9 cellular contexts compared by ENCODE assay signal in the genomic region with DNA sequence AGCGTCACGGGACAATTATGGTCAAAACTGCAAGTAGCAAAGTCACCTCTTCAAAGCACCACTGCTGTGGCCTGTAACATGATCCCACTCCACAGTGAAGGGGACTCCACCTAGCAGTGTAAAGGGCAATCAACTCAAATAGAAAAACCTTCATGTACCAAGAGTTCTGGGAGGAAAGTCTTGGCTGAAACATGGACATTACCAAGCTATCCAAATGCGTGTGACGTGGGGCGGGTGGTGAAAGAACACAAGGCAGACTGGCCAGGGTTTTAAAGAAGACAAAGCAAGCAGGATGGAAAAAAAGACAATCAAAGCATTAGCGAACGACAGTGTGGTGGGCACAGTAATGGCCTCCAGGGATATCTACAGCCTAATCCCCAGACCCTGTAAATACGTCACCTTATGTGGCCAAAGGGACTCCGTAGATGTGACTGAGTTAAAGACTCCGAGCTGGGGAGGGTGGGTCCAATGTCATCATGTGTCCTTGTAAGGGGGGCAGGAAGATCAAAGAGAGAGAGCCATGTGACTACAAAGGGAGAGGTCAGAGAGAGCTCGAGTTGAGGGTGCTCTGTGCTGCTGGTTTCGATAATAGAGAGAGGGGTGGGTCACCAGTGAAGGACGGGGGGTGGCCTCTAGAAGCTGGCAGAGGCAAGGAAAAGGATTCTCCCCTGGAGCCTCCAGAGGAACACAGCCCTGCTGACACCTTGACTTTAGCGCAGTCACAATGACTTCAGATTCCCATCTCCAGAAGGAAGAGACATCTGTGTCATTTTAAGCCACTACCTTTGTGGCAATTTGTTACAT. TPM values are rescaled to one million over a fixed set of nuclear protein-coding genes. Genes with fewer than 3 reads are reported as not detected.
A peak's percentile ranks its signal among the peaks of the same experiment; 100 is the strongest.
DNase-seq lines count a peak whose midpoint lies in the region; FAIRE-seq lines count a peak whose summit lies in the region.
"Had no signal": no experiment of that assay in that cellular context is flagged by ENCODE, and none has a peak within 500 bp of the region (broad histone marks: within the 10 kb centered on the region; RNA-seq: fewer than 3 reads in every experiment).

No MANE protein-coding gene starts in this region.

- H3K27ac Mint-ChIP-seq in activated T-cell treated with anti-CD3 and anti-CD28 coated beads, Interleukin-2, amount 50 U/mL, for 24 hours, result peak overlapping the region; percentile 72
- H3K27ac Mint-ChIP-seq in activated CD4-positive, alpha-beta memory T cell treated with anti-CD3 and anti-CD28 coated beads for 36 hours, result peak overlapping the region; percentile 3

- H3K4me1 Mint-ChIP-seq in activated T-cell treated with anti-CD3 and anti-CD28 coated beads, Interleukin-2, amount 50 U/mL, for 24 hours (ENCODE audit: low read depth), result peaks cover 57% of the 10 kb centered on the region
- H3K4me1 Mint-ChIP-seq in activated CD4-positive, alpha-beta memory T cell treated with anti-CD3 and anti-CD28 coated beads for 36 hours (ENCODE audit: low read depth), result peaks cover 41% of the 10 kb centered on the region

- H3K4me3 Mint-ChIP-seq in activated T-cell treated with anti-CD3 and anti-CD28 coated beads, Interleukin-2, amount 50 U/mL, for 24 hours, result peak overlapping the region; percentile 2
- H3K4me3 Mint-ChIP-seq in activated CD4-positive, alpha-beta memory T cell treated with anti-CD3 and anti-CD28 coated beads for 36 hours, result peak overlapping the region; percentile 7

- H3K27me3 Mint-ChIP-seq in activated T-cell treated with anti-CD3 and anti-CD28 coated beads, Interleukin-2, amount 50 U/mL, for 24 hours, result no peaks in the 10 kb centered on the region
- no peaks in the 10 kb centered on the region for H3K27me3 Mint-ChIP-seq in activated CD4-positive, alpha-beta memory T cell treated with anti-CD3 and anti-CD28 coated beads for 36 hours

- peaks cover under 1% of the 10 kb centered on the region for H3K36me3 Mint-ChIP-seq in activated T-cell treated with anti-CD3 and anti-CD28 coated beads, Interleukin-2, amount 50 U/mL, for 24 hours (ENCODE audit: low read depth)
- H3K36me3 Mint-ChIP-seq in activated CD4-positive, alpha-beta memory T cell treated with anti-CD3 and anti-CD28 coated beads for 36 hours, result no peaks in the 10 kb centered on the region

- POLR2A ChIA-PET in activated CD4-positive, alpha-beta memory T cell treated with anti-CD3 and anti-CD28 coated beads for 36 hours (lab: Charles Lee), result interaction anchor here (0.9 to 1.0 kb wide), 2 partner anchors 12 to 28 kb away, joined by 3 read pairs; no protein-coding TSS in a partner anchor

- intact Hi-C loops in activated CD4-positive, alpha-beta memory T cell treated with anti-CD3 and anti-CD28 coated beads for 36 hours (cut with micrococcal nuclease), result loop anchor here (5.0 kb wide), 1 partner anchor 42 kb away; no protein-coding TSS in a partner anchor

- no peak for FAIRE-seq in HTR-8/SVneo (lab: Jason Lieb, UNC)

- no peak for DNase-seq in activated T-cell treated with anti-CD3 and anti-CD28 coated beads, Interleukin-2, amount 50 U/mL, for 24 hours
- DNase-seq in activated T-cell treated with anti-CD3 and anti-CD28 coated beads, Interleukin-2, amount 50 U/mL, for 1 hour, result no peak
- DNase-seq in HuH-7.5 (ENCODE audit: low spot score) (peak; percentile 64), medulla oblongata (ENCODE audit: extremely low spot score) (peak; percentile 15), HPDE6-E6E7 (ENCODE audit: extremely low spot score) (no peak), HK-2 (ENCODE audit: unreplicated experiment) (no peak), HTR-8/SVneo (ENCODE audit: insufficient read length, low spot score) (no peak)
- peak; percentile 63 for DNase-seq in activated CD4-positive, alpha-beta memory T cell treated with anti-CD3 and anti-CD28 coated beads for 36 hours

- H3K9me3 Mint-ChIP-seq in activated T-cell treated with anti-CD3 and anti-CD28 coated beads, Interleukin-2, amount 50 U/mL, for 24 hours, result no peaks in the 10 kb centered on the region
- no peaks in the 10 kb centered on the region for H3K9me3 Mint-ChIP-seq in activated CD4-positive, alpha-beta memory T cell treated with anti-CD3 and anti-CD28 coated beads for 36 hours

- CTCF ChIA-PET in activated CD4-positive, alpha-beta memory T cell treated with anti-CD3 and anti-CD28 coated beads for 36 hours (lab: Charles Lee), result interaction anchor here (1.0 to 2.1 kb wide), 5 partner anchors 38 to 54 kb away, joined by 3 to 5 read pairs (median 3); partner anchors contain the start of gene TAF1C

RNA-seq across cellular contexts. Expression of gene HSDL1, which starts 6.0 kb away (rescaled TPM):
- total RNA-seq in activated CD4-positive, alpha-beta memory T cell treated with anti-CD3 and anti-CD28 coated beads for 36 hours, result 10 to 100 TPM; 13.1 to 13.8 TPM

RNA-seq across cellular contexts. Expression of gene DNAAF1, which starts 6.1 kb away (rescaled TPM):
- not detected for total RNA-seq in activated CD4-positive, alpha-beta memory T cell treated with anti-CD3 and anti-CD28 coated beads for 36 hours
- total RNA-seq: T-helper 2 cell treated with Interferon-gamma antibody and Interleukin-4, amounts not matched to agents 100 ng/mL and 5 ng/mL, for 36 hours had no signal

RNA-seq across cellular contexts. Expression of gene MBTPS1, which starts 22.3 kb away (rescaled TPM):
- 10 to 100 TPM; 37.5 to 37.6 TPM for total RNA-seq in activated CD4-positive, alpha-beta memory T cell treated with anti-CD3 and anti-CD28 coated beads for 36 hours

RNA-seq across cellular contexts. Expression of gene TAF1C, which starts 47.8 kb away (rescaled TPM):
- total RNA-seq in activated CD4-positive, alpha-beta memory T cell treated with anti-CD3 and anti-CD28 coated beads for 36 hours, result 10 to 100 TPM; 44.7 to 48.1 TPM

RNA-seq across cellular contexts. Expression of gene ADAD2, which starts 51.9 kb away (rescaled TPM):
- total RNA-seq in activated CD4-positive, alpha-beta memory T cell treated with anti-CD3 and anti-CD28 coated beads for 36 hours, result under 1 TPM in 1 of 2 experiments, not detected in 1; 0.19 TPM
- total RNA-seq: T-helper 2 cell treated with Interferon-gamma antibody and Interleukin-4, amounts not matched to agents 100 ng/mL and 5 ng/mL, for 36 hours had no signal

Comparison
In these comparisons a context has a peak if more than half of its experiments do, and no peak if none do; other contexts are left out.
1. DNase-seq: peak in HuH-7.5 (single experiment), activated CD4-positive, alpha-beta memory T cell treated with anti-CD3 and anti-CD28 coated beads for 36 hours (single experiment) and medulla oblongata (single experiment); none in activated T-cell treated with anti-CD3 and anti-CD28 coated beads, Interleukin-2, amount 50 U/mL, for 24 hours (single experiment), activated T-cell treated with anti-CD3 and anti-CD28 coated beads, Interleukin-2, amount 50 U/mL, for 1 hour (single experiment), HPDE6-E6E7 (single experiment), HK-2 (single experiment) and HTR-8/SVneo (single experiment).